Comparison of ENCODE assay signal across 1 cellular context in genomic region chr14:99684356-99684952, GRCh38.
TF ChIP-seq lines count a peak whose summit lies in the region.

No MANE protein-coding gene starts in this region.

TF ChIP-seq in K562, 482 proteins besides CTCF, POLR2A, EP300 and RAD21:
- TF ChIP-seq, protein P1, sequence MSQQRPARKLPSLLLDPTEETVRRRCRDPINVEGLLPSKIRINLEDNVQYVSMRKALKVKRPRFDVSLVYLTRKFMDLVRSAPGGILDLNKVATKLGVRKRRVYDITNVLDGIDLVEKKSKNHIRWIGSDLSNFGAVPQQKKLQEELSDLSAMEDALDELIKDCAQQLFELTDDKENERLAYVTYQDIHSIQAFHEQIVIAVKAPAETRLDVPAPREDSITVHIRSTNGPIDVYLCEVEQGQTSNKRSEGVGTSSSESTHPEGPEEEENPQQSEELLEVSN (IDR thresholded peaks at IDR 0.05; ENCODE audit: borderline replicate concordance in 1 of 2, extremely low read depth in 1 of 2, insufficient read depth in 1 of 2, insufficient read length in 1 of 2, low read depth in 1 of 2, low read length in 1 of 2, poor library complexity in 1 of 2, severe bottlenecking in 1 of 2) = peak in 1 of 2 experiments; percentile 5
- no peak for TF ChIP-seq RFX5 (IDR thresholded peaks at IDR 0.05; ENCODE audit: low read depth, low read length)
- TF ChIP-seq THRAP3 (IDR thresholded peaks at IDR 0.05; ENCODE audit: borderline replicate concordance) = no peak
- TF ChIP-seq TARDBP (IDR thresholded peaks at IDR 0.05) = no peak
- TF ChIP-seq FOS (IDR thresholded peaks at IDR 0.05; ENCODE audit: extremely low read depth, insufficient read length) = no peak
- TF ChIP-seq ZFP1 (CRISPR knock-in tag; IDR thresholded peaks at IDR 0.05) = no peak
- TF ChIP-seq, protein P2, sequence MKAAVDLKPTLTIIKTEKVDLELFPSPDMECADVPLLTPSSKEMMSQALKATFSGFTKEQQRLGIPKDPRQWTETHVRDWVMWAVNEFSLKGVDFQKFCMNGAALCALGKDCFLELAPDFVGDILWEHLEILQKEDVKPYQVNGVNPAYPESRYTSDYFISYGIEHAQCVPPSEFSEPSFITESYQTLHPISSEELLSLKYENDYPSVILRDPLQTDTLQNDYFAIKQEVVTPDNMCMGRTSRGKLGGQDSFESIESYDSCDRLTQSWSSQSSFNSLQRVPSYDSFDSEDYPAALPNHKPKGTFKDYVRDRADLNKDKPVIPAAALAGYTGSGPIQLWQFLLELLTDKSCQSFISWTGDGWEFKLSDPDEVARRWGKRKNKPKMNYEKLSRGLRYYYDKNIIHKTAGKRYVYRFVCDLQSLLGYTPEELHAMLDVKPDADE (conservative IDR thresholded peaks at IDR 0.05; ENCODE audit: control insufficient read depth, low read depth, low read length) = no peak
- 0 out of 2 replicates have a peak, but pooled peaks have one; percentile 19 for TF ChIP-seq TFAP4 (CRISPR knock-in tag; IDR thresholded peaks at IDR 0.05; ENCODE audit: borderline replicate concordance)
- no peak for TF ChIP-seq ATF4 (CRISPR knock-in tag; IDR thresholded peaks at IDR 0.05)
- TF ChIP-seq U2AF2 (optimal IDR thresholded peaks at IDR 0.05; ENCODE audit: low read depth, low read length) = no peak
- TF ChIP-seq CREBBP (IDR thresholded peaks at IDR 0.05; ENCODE audit: low read depth, low read length) = no peak
- TF ChIP-seq STAG1 (CRISPR knock-in tag; IDR thresholded peaks at IDR 0.05; ENCODE audit: borderline replicate concordance) = no peak
- no peak for TF ChIP-seq TBL1XR1 (IDR thresholded peaks at IDR 0.05; ENCODE audit: low read length in 2 of 2)
- peak; percentile 4; the same call in 1 of the 2 replicates for TF ChIP-seq ZBTB7A (IDR thresholded peaks at IDR 0.05; ENCODE audit: borderline replicate concordance, control insufficient read depth, low read depth, low read length)
- TF ChIP-seq TAL1 (IDR thresholded peaks at IDR 0.05) = no peak
- TF ChIP-seq HNRNPL (IDR thresholded peaks at IDR 0.05; ENCODE audit: low read depth, low read length) = no peak
- TF ChIP-seq GATAD2A (IDR thresholded peaks at IDR 0.05) = no peak
- no peak for TF ChIP-seq TFE3 (CRISPR knock-in tag; IDR thresholded peaks at IDR 0.05)
- TF ChIP-seq, protein P3, sequence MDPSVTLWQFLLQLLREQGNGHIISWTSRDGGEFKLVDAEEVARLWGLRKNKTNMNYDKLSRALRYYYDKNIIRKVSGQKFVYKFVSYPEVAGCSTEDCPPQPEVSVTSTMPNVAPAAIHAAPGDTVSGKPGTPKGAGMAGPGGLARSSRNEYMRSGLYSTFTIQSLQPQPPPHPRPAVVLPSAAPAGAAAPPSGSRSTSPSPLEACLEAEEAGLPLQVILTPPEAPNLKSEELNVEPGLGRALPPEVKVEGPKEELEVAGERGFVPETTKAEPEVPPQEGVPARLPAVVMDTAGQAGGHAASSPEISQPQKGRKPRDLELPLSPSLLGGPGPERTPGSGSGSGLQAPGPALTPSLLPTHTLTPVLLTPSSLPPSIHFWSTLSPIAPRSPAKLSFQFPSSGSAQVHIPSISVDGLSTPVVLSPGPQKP (CRISPR knock-in tag; IDR thresholded peaks at IDR 0.05) = no peak
